Comparison of ENCODE assay signal across 14 cellular contexts in genomic region chr2:152344561-152345195, GRCh38.
"Had no signal": no experiment of that assay in that cellular context is flagged by ENCODE, and none has a peak within 500 bp of the region (broad histone marks: within the 10 kb centered on the region; RNA-seq: fewer than 3 reads in every experiment).

No MANE protein-coding gene starts in this region.

- H3K27me3 Mint-ChIP-seq: activated B cell treated with CpG ODN at 0.5 μM for 24 hours; activated naive CD8-positive, alpha-beta T cell treated with anti-CD3 and anti-CD28 coated beads, Interleukin-2, amount 50 U/mL, for 24 hours had no signal

- ATAC-seq: activated naive CD8-positive, alpha-beta T cell treated with anti-CD3 and anti-CD28 coated beads, Interleukin-2, amount 50 U/mL, for 24 hours; psoas muscle had no signal

- H3K4me1 Mint-ChIP-seq: activated B cell treated with CpG ODN at 0.5 μM for 24 hours; activated CD4-positive, alpha-beta T cell treated with anti-CD3 and anti-CD28 coated beads, Interleukin-2, amount 10 ng/mL, durations not matched to agents 24 days and 14 days; activated naive CD8-positive, alpha-beta T cell treated with anti-CD3 and anti-CD28 coated beads, Interleukin-2, amount 50 U/mL, for 24 hours had no signal

- H3K9me3 Mint-ChIP-seq: activated B cell treated with CpG ODN at 0.5 μM for 24 hours; activated CD4-positive, alpha-beta T cell treated with anti-CD3 and anti-CD28 coated beads, Interleukin-2, amount 10 ng/mL, durations not matched to agents 24 days and 14 days; activated naive CD8-positive, alpha-beta T cell treated with anti-CD3 and anti-CD28 coated beads, Interleukin-2, amount 50 U/mL, for 24 hours had no signal

- DNase-seq: activated B cell treated with CpG ODN at 0.5 μM for 24 hours; activated CD4-positive, alpha-beta T cell treated with anti-CD3 and anti-CD28 coated beads, Interleukin-2, amount 10 ng/mL, durations not matched to agents 24 days and 14 days; activated naive CD4-positive, alpha-beta T cell treated with Interleukin-2 at 50 U/mL for 16 hours; activated naive CD8-positive, alpha-beta T cell treated with anti-CD3 and anti-CD28 coated beads, Interleukin-2, amount 50 U/mL, for 24 hours; colonic mucosa; effector CD4-positive, alpha-beta T cell; islet precursor cell; left ventricle myocardium inferior; mesendoderm; psoas muscle; sigmoid colon; stimulated activated CD4-positive, alpha-beta T cell treated with anti-CD3 and anti-CD28 coated beads, Interleukin-2, amount 100 ng/mL, for 24 hours; stimulated activated naive CD4-positive, alpha-beta T cell had no signal

- H3K4me3 Mint-ChIP-seq: activated B cell treated with CpG ODN at 0.5 μM for 24 hours; activated CD4-positive, alpha-beta T cell treated with anti-CD3 and anti-CD28 coated beads, Interleukin-2, amount 10 ng/mL, durations not matched to agents 24 days and 14 days; activated naive CD8-positive, alpha-beta T cell treated with anti-CD3 and anti-CD28 coated beads, Interleukin-2, amount 50 U/mL, for 24 hours had no signal

- H3K27ac ChIP-seq: cardiac muscle cell, colonic mucosa, left ventricle myocardium inferior, psoas muscle, sigmoid colon had no signal

- H3K27ac Mint-ChIP-seq: activated B cell treated with CpG ODN at 0.5 μM for 24 hours; activated CD4-positive, alpha-beta T cell treated with anti-CD3 and anti-CD28 coated beads, Interleukin-2, amount 10 ng/mL, durations not matched to agents 24 days and 14 days; activated naive CD8-positive, alpha-beta T cell treated with anti-CD3 and anti-CD28 coated beads, Interleukin-2, amount 50 U/mL, for 24 hours had no signal
